ENCODE assay signal across 9 cellular contexts in the genomic region with DNA sequence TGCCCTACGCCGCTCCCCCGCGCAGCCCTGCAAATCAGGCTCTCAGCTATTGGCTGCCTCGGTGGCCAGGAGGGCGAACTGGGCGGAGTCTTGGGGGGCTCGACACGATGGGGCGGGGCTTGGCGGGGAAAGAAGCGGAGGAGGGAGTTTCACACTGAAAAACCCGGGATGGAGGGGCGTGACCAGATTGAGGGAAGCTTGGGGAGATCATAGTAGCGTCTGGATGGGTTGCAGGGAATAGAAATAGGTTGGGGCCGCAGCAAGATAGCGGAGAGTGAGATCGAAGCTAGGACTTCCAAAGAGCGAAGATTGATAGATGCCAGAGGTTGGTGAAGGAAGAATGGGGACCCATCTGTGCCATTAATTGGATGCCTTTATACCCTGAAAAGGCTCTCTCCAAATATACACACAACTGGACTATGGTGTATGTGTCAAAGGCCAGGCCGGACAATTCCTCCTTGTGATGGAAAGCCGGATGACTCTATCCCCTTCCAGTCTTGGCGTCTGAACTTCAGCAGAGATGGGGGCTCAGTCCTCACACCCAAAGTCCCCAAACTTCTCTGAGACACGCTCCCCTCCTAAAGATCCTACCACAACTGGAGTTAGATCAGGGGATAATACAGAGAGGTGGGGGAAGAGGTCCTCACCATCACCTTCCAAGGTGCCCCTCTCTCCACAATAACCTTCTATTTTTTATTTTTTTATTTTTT. TPM values are rescaled to one million over a fixed set of nuclear protein-coding genes. Genes with fewer than 3 reads are reported as not detected.
DNase-seq lines count a peak whose midpoint lies in the region; ATAC-seq lines count a peak whose summit lies in the region.
"Had no signal": no experiment of that assay in that cellular context is flagged by ENCODE, and none has a peak within 500 bp of the region (broad histone marks: within the 10 kb centered on the region; RNA-seq: fewer than 3 reads in every experiment).

No MANE protein-coding gene starts in this region.

- peaks cover 10 to 14% (median 10%) of the 10 kb centered on the region in 3 donors for H3K4me1 Mint-ChIP-seq in T-cell
- peaks cover 16% of the 10 kb centered on the region for H3K4me1 Mint-ChIP-seq in central memory CD8-positive, alpha-beta T cell

- DNase-seq in activated CD4-positive, CD25-positive, alpha-beta regulatory T cell treated with anti-CD3 and anti-CD28 coated beads, Interleukin-2, amount 50 U/mL, for 72 hours, result no peak
- DNase-seq in T-cell (peak in 22 of 34 experiments; percentile 22 to 59 (median 44)), left lobe of liver (ENCODE audit: low spot score) (no peak), CD1c-positive myeloid dendritic cell (ENCODE audit: extremely low spot score) (no peak), pons (ENCODE audit: low spot score) (no peak)
- DNase-seq in central memory CD8-positive, alpha-beta T cell (ENCODE audit: low spot score in 2 of 2), result no peak
- peak; percentile 22 to 38 for DNase-seq in stimulated activated CD8-positive, alpha-beta memory T cell treated with anti-CD3 and anti-CD28 coated beads, Interleukin-2, amount 100 ng/mL, for 1 hour (ENCODE audit: low read depth in 2 of 2)

- no peaks in the 10 kb centered on the region for H3K9me3 Mint-ChIP-seq in T-cell
- no peaks in the 10 kb centered on the region for H3K9me3 Mint-ChIP-seq in central memory CD8-positive, alpha-beta T cell

- H3K36me3 Mint-ChIP-seq in T-cell, result peaks cover 3% of the 10 kb centered on the region
- H3K36me3 Mint-ChIP-seq in central memory CD8-positive, alpha-beta T cell (ENCODE audit: insufficient read depth), result peaks cover 3% of the 10 kb centered on the region

- peak; percentile 62 to 65 for ATAC-seq in activated CD4-positive, CD25-positive, alpha-beta regulatory T cell treated with anti-CD3 and anti-CD28 coated beads, Interleukin-2, amount 50 U/mL, for 24 hours
- peak; percentile 71 to 89 (median 76) for ATAC-seq in T-cell (replicated peaks in 1 of 4)
- peak; percentile 70 for ATAC-seq in central memory CD8-positive, alpha-beta T cell (replicated peaks; ENCODE audit: extremely low read depth, poor library complexity, severe bottlenecking)
- ATAC-seq in left lobe of liver, result peak; percentile 29

- peak overlapping the region; percentile 75 to 86 (median 76) for H3K4me3 Mint-ChIP-seq in T-cell
- H3K4me3 Mint-ChIP-seq in central memory CD8-positive, alpha-beta T cell, result peak overlapping the region; percentile 73

- H3K27me3 Mint-ChIP-seq in T-cell, result peaks cover 22 to 48% of the 10 kb centered on the region in 2 donors
- peaks cover 53% of the 10 kb centered on the region for H3K27me3 Mint-ChIP-seq in central memory CD8-positive, alpha-beta T cell

- no peak overlapping the region for H3K27ac Mint-ChIP-seq in T-cell
- H3K27ac Mint-ChIP-seq in central memory CD8-positive, alpha-beta T cell (ENCODE audit: low read depth), result no peak overlapping the region

- POLR2A ChIA-PET in T-cell (lab: Charles Lee), result interaction anchor here (0.5 to 0.9 kb wide), 3 partner anchors 12 to 1631 kb away, joined by 3 to 5 read pairs (median 5); no protein-coding TSS in a partner anchor

- CTCF ChIA-PET in T-cell (lab: Charles Lee), result no interaction called here

RNA-seq across cellular contexts. Expression of a gene that starts 0.4 kb away (rescaled TPM):
- total RNA-seq in T-cell (under 1 TPM in 3 of 5 donors, not detected in 2; 0.12 to 0.15 (median 0.13) TPM), left lobe of liver (not detected)
- total RNA-seq: activated CD8-positive, alpha-beta memory T cell treated with anti-CD3 and anti-CD28 coated beads for 36 hours had no signal

RNA-seq across cellular contexts. Expression of a gene that starts 26.0 kb away (rescaled TPM):
- total RNA-seq in T-cell (1,000 to 10,000 TPM; 2,988 to 3,293 (median 3,174) TPM), left lobe of liver (484 TPM)

RNA-seq across cellular contexts. Expression of a gene that starts 28.7 kb away (rescaled TPM):
- 10 to 100 TPM; 10.8 to 23.2 (median 21.4) TPM for total RNA-seq in T-cell
- total RNA-seq in left lobe of liver, result 0.40 TPM

Comparison
In these comparisons a context has a peak if more than half of its experiments do, and no peak if none do; other contexts are left out.
1. DNase-seq: peak in T-cell (22 of 34) and stimulated activated CD8-positive, alpha-beta memory T cell treated with anti-CD3 and anti-CD28 coated beads, Interleukin-2, amount 100 ng/mL, for 1 hour (2 of 2); none in activated CD4-positive, CD25-positive, alpha-beta regulatory T cell treated with anti-CD3 and anti-CD28 coated beads, Interleukin-2, amount 50 U/mL, for 72 hours (single experiment), central memory CD8-positive, alpha-beta T cell (0 of 2), left lobe of liver (single experiment), CD1c-positive myeloid dendritic cell (single experiment) and pons (single experiment).
2. Peak in every context shown above with its lines, with median percentiles within 50 percentile points of each other: ATAC-seq.